8 cellular contexts compared by ENCODE assay signal in the genomic region with DNA sequence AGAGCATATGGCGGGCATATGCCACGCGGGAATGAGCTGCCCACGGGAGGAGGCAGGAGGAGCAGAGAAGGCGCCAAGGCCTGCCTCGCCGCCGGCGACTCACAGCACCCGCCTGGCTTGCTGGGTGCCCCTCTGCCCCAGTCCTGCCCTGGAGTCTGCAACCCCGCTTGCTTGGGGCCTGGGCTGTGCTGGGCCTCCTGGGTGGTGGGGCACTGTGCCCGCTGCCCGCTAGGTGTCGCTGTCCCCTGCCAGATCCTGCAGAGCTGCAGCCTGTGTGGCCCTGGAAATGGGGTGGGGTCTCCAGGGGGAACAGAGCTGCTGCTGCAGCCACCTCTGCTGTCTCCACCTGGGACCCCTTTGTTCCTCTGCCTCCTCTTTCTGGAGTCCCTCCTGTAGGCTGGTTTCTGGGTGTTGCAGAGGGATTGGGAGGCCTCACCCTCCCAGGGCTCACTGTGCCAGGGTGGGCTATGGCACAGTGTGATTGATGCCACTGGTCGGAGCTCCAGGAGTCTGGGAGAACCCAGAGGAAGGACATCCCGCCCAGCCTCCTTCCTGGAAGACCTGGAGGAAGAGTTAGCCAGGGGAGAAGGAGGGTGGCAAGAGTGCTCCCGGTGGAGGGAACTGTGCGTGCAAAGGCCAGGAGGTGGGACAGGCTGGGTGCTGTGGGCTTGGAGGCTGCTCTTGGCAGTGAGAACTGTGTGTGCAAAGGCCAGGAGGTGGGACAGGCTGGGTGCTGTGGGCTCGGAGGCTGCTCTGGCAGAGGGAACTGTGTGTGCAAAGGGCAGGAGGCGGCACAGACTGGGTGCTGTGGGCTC.
DNase-seq lines count a peak whose midpoint lies in the region; ATAC-seq and TF ChIP-seq lines count a peak whose summit lies in the region.

No MANE protein-coding gene starts in this region.

- no peak overlapping the region for H3K27ac Mint-ChIP-seq in Caco-2 (ENCODE audit: unreplicated experiment)

- no peak overlapping the region for H3K4me3 Mint-ChIP-seq in Caco-2 (ENCODE audit: unreplicated experiment)

- H3K9me3 ChIP-seq in Caco-2 (no peaks in the 10 kb centered on the region), right cardiac atrium (ENCODE audit: control insufficient read depth, low read length) (no peaks in the 10 kb centered on the region)

- POLR2A ChIA-PET in Caco-2 (lab: Charles Lee) = no interaction called here

- no peak overlapping the region for H3K27ac ChIP-seq in right cardiac atrium (ENCODE audit: low read length)

- DNase-seq in Caco-2 (peak in 1 of 2 experiments; percentile 78), SW480 (ENCODE audit: low spot score) (peak; percentile 21), right cardiac atrium (peak; percentile 53 to 86 (median 80)), NCI-H2029 treated with DMSO at 0.1 percent for 48 hours (lab: John Stamatoyannopoulos, UW) (no peak), foreskin melanocyte (no peak)
- peak; percentile 34 for DNase-seq in activated naive CD8-positive, alpha-beta T cell treated with anti-CD3 and anti-CD28 coated beads, Interleukin-2, amount 50 U/mL, for 16 hours (ENCODE audit: low read depth, low spot score)
- peak; percentile 66 for DNase-seq in stimulated activated CD4-positive, alpha-beta T cell treated with anti-CD3 and anti-CD28 coated beads, Interleukin-12 subunit alpha, Interleukin-12 subunit beta, amount 100 ng/mL, for 4 hours

- no peaks in the 10 kb centered on the region for H3K4me1 Mint-ChIP-seq in Caco-2 (ENCODE audit: low read depth, unreplicated experiment)

- H3K27me3 Mint-ChIP-seq in Caco-2 (ENCODE audit: insufficient read depth, unreplicated experiment) = no peaks in the 10 kb centered on the region

- no peaks in the 10 kb centered on the region for H3K4me1 ChIP-seq in Caco-2
- H3K4me1 ChIP-seq in right cardiac atrium (ENCODE audit: control insufficient read depth, insufficient read depth, low read length) = no peaks in the 10 kb centered on the region

- CTCF ChIA-PET in Caco-2 (lab: Charles Lee) = interaction anchor here (0.5 to 3.0 kb wide), 14 partner anchors 10 to 361 kb away, joined by 3 to 18 read pairs (median 4); no protein-coding TSS in a partner anchor

- no peaks in the 10 kb centered on the region for H3K27me3 ChIP-seq in Caco-2 (replicated peaks; ENCODE audit: control insufficient read depth, insufficient read depth, low read length)
- H3K27me3 ChIP-seq in right cardiac atrium (ENCODE audit: control insufficient read depth, insufficient read depth) = no peaks in the 10 kb centered on the region

- 60% methylated on average over 19 of the region's 20 CpGs for WGBS in right cardiac atrium

- no TSS peak for BruUV-seq in Caco-2 (replicated peaks; lab: Mats Ljungman, UMichigan)

- intact Hi-C loops in Caco-2 (cut with micrococcal nuclease; ENCODE audit: unreplicated experiment) = loop anchor here (1.0 kb wide), 1 partner anchor 138 kb away; no protein-coding TSS in a partner anchor
- intact Hi-C loops in right cardiac atrium (cut with DNase I) = loop anchor here in 1 of 4 donors (10.0 kb wide), 1 partner anchor 471 kb away; no protein-coding TSS in a partner anchor

- no peak overlapping the region for H3K4me3 ChIP-seq in Caco-2 (ENCODE audit: low read depth, low read length)
- no peak overlapping the region for H3K4me3 ChIP-seq in right cardiac atrium (ENCODE audit: low read length)

- H3K9me3 Mint-ChIP-seq in Caco-2 (ENCODE audit: unreplicated experiment) = no peaks in the 10 kb centered on the region

- peak; percentile 92 to 93 for TF ChIP-seq CTCF in Caco-2 (IDR thresholded peaks at IDR 0.05; ENCODE audit: insufficient read depth in 1 of 2, low read depth in 1 of 2, low read length in 1 of 2, severe bottlenecking in 1 of 2, unreplicated experiment in 1 of 2)

- ATAC-seq in HG02759 (IDR thresholded peaks at IDR 0.05; ENCODE audit: unreplicated experiment) (peak; percentile 63), right cardiac atrium (peak; percentile 64 to 72)

- H3K36me3 Mint-ChIP-seq in Caco-2 (ENCODE audit: insufficient read depth, unreplicated experiment) = no peaks in the 10 kb centered on the region

- no peaks in the 10 kb centered on the region for H3K36me3 ChIP-seq in Caco-2 (ENCODE audit: control insufficient read depth, insufficient read depth, low read length)

Comparison
In these comparisons a context has a peak if more than half of its experiments do, and no peak if none do; other contexts are left out.
1. DNase-seq: peak in SW480 (single experiment), activated naive CD8-positive, alpha-beta T cell treated with anti-CD3 and anti-CD28 coated beads, Interleukin-2, amount 50 U/mL, for 16 hours (single experiment), right cardiac atrium (3 of 3) and stimulated activated CD4-positive, alpha-beta T cell treated with anti-CD3 and anti-CD28 coated beads, Interleukin-12 subunit alpha, Interleukin-12 subunit beta, amount 100 ng/mL, for 4 hours (single experiment); none in NCI-H2029 treated with DMSO at 0.1 percent for 48 hours (single experiment) and foreskin melanocyte (single experiment).